Comparison of ENCODE assay signal across 8 cellular contexts in genomic region chr20:3890999-3891929, GRCh38. TPM values are rescaled to one million over a fixed set of nuclear protein-coding genes. Genes with fewer than 3 reads are reported as not detected.
A peak's percentile ranks its signal among the peaks of the same experiment; 100 is the strongest.
DNase-seq lines count a peak whose midpoint lies in the region; TF ChIP-seq lines count a peak whose summit lies in the region.

No MANE protein-coding gene starts in this region.

- H3K4me3 ChIP-seq in GM12865 (ENCODE audit: low read depth, low read length): peak overlapping the region; percentile 99
- H3K4me3 ChIP-seq in Peyer's patch: peak overlapping the region in 3 of 4 donors; percentile 96 to 99 (median 97)
- H3K4me3 ChIP-seq in esophagus muscularis mucosa: peak overlapping the region; percentile 84 to 100 (median 99)
- H3K4me3 ChIP-seq in prostate gland: peak overlapping the region; percentile 100

- H3K36me3 ChIP-seq in Peyer's patch: no peaks in the 10 kb centered on the region
- H3K36me3 ChIP-seq in esophagus muscularis mucosa: no peaks in the 10 kb centered on the region
- H3K36me3 ChIP-seq in prostate gland: no peaks in the 10 kb centered on the region

- intact Hi-C loops in esophagus muscularis mucosa (cut with DNase I) (loop anchor here (5.0 to 10.0 kb wide), 2 partner anchors 36 to 124 kb away; partner anchors contain the start of gene RNF24), prostate gland (cut with DNase I) (no loop called here)

- H3K27ac ChIP-seq in Peyer's patch (peak overlapping the region in 2 of 4 donors; percentile 2 to 99), esophagus muscularis mucosa (replicated peaks in 1 of 4) (peak overlapping the region; percentile 16 to 99 (median 98)), prostate gland (peak overlapping the region; percentile 95 to 98)

- TF ChIP-seq POLR2A in Peyer's patch (IDR thresholded peaks at IDR 0.05) (no peak), esophagus muscularis mucosa (IDR thresholded peaks at IDR 0.05; ENCODE audit: low read depth) (no peak), prostate gland (IDR thresholded peaks at IDR 0.05) (no peak)

- H3K9me3 ChIP-seq in Peyer's patch (no peaks in the 10 kb centered on the region), esophagus muscularis mucosa (no peaks in the 10 kb centered on the region), prostate gland (no peaks in the 10 kb centered on the region)

- WGBS in esophagus muscularis mucosa: 54% methylated on average over 16 of the region's 16 CpGs
- WGBS in prostate gland: 38% methylated on average over 16 of the region's 16 CpGs

- TF ChIP-seq EP300 in esophagus muscularis mucosa (IDR thresholded peaks at IDR 0.05): no peak

- peak; percentile 23 for DNase-seq in GM12865 (ENCODE audit: low read depth)
- peak in 2 of 3 donors; percentile 7 to 41 for DNase-seq in Peyer's patch
- no peak for DNase-seq in esophagus muscularis mucosa (ENCODE audit: extremely low spot score)
- no peak for DNase-seq in prostate gland (ENCODE audit: low spot score)
- DNase-seq in NCI-H748 (lab: John Stamatoyannopoulos, UW; ENCODE audit: unreplicated experiment): no peak
- no peak for DNase-seq in NCI-H2227 (lab: John Stamatoyannopoulos, UW; ENCODE audit: unreplicated experiment)
- DNase-seq in NCI-H2227 treated with DMSO at 0.1 percent for 48 hours (lab: John Stamatoyannopoulos, UW): no peak
- no peak for DNase-seq in nucleus accumbens (lab: John Stamatoyannopoulos, UW)

- TF ChIP-seq CTCF in GM12865 (IDR thresholded peaks at IDR 0.05; ENCODE audit: insufficient read depth, low read depth, low read length, missing control alignments) (no peak), Peyer's patch (IDR thresholded peaks at IDR 0.05) (no peak), esophagus muscularis mucosa (IDR thresholded peaks at IDR 0.05) (no peak), prostate gland (IDR thresholded peaks at IDR 0.05) (no peak)

- H3K27me3 ChIP-seq in Peyer's patch: no peaks in the 10 kb centered on the region
- H3K27me3 ChIP-seq in esophagus muscularis mucosa: no peaks in the 10 kb centered on the region
- no peaks in the 10 kb centered on the region for H3K27me3 ChIP-seq in prostate gland (replicated peaks; ENCODE audit: insufficient read depth)

- H3K4me1 ChIP-seq in Peyer's patch (peaks cover 0 to 51% (median 6%) of the 10 kb centered on the region in 4 donors), esophagus muscularis mucosa (peaks cover 52 to 82% (median 75%) of the 10 kb centered on the region in 4 donors), prostate gland (replicated peaks) (peaks cover 8% of the 10 kb centered on the region)

RNA-seq across cellular contexts. Expression of gene PANK2, which starts 2.1 kb away (rescaled TPM):
- 10 to 100 TPM; 17.9 to 53.6 (median 43.2) TPM for total RNA-seq in Peyer's patch
- total RNA-seq in esophagus muscularis mucosa: 10 to 100 TPM; 42.8 to 52.1 (median 46.6) TPM
- total RNA-seq in prostate gland: 10 to 100 TPM; 49.7 to 53.9 TPM

RNA-seq across cellular contexts. Expression of gene MAVS, which starts 44.6 kb away (rescaled TPM):
- total RNA-seq in Peyer's patch (10 to 100 TPM; 39.6 to 94.4 (median 69.7) TPM), esophagus muscularis mucosa (10 to 100 TPM; 34.6 to 56.1 (median 42.8) TPM), prostate gland (10 to 100 TPM; 26.7 to 40.2 TPM)

Comparison
In these comparisons a context has a peak if more than half of its experiments do, and no peak if none do; other contexts are left out.
1. DNase-seq: peak in GM12865 (single experiment) and Peyer's patch (2 of 3); none in esophagus muscularis mucosa (single experiment), prostate gland (single experiment), NCI-H748 (single experiment), NCI-H2227 (single experiment), NCI-H2227 treated with DMSO at 0.1 percent for 48 hours (single experiment) and nucleus accumbens (0 of 56).
2. Peak in every context shown above with its lines, with median percentiles within 50 percentile points of each other: H3K4me3 ChIP-seq.